In genomic region chr6:93416575-93417420, GRCh38 we compare ENCODE assay signal across 8 cellular contexts. TPM values are rescaled to one million over a fixed set of nuclear protein-coding genes. Genes with fewer than 3 reads are reported as not detected.
DNase-seq lines count a peak whose midpoint lies in the region; ATAC-seq and TF ChIP-seq lines count a peak whose summit lies in the region.

No MANE protein-coding gene starts in this region.

- no peak overlapping the region for H3K27ac Mint-ChIP-seq in WTC11

- ATAC-seq in WTC11 (peak; percentile 14), left ventricle myocardium superior (peak; percentile 65), HG03045 (IDR thresholded peaks at IDR 0.05; ENCODE audit: unreplicated experiment) (no peak)

- peaks cover 43% of the 10 kb centered on the region for H3K27me3 Mint-ChIP-seq in WTC11 (ENCODE audit: low read depth)

- peak overlapping the region; percentile 100 for H3K4me3 Mint-ChIP-seq in WTC11

- no peaks in the 10 kb centered on the region for H3K9me3 Mint-ChIP-seq in WTC11

- intact Hi-C loops in left ventricle myocardium superior (cut with micrococcal nuclease) = no loop called here

- CTCF ChIA-PET in WTC11 (lab: Charles Lee) = interaction anchor here (0.7 to 1.0 kb wide), 2 partner anchors 370 to 380 kb away, joined by 3 read pairs; no protein-coding TSS in a partner anchor

- no peaks in the 10 kb centered on the region for H3K36me3 Mint-ChIP-seq in WTC11

- POLR2A ChIA-PET in WTC11 (lab: Charles Lee) = interaction anchor here (0.6 kb wide), 1 partner anchor 80 kb away, joined by 3 read pairs; no protein-coding TSS in a partner anchor

- H3K4me1 Mint-ChIP-seq in WTC11 = peaks cover 23% of the 10 kb centered on the region

- DNase-seq in COLO668 (lab: John Stamatoyannopoulos, UW; ENCODE audit: unreplicated experiment) (peak; percentile 78), LHCN-M2 (ENCODE audit: low read depth) (peak; percentile 72), WTC11 (ENCODE audit: low spot score) (peak; percentile 65), left ventricle myocardium superior (peak; percentile 62), retina (peak; percentile 93), AG08395 (ENCODE audit: low spot score) (no peak), Ammon's horn (ENCODE audit: low spot score) (no peak)

- no peak for TF ChIP-seq CTCF in WTC11 (IDR thresholded peaks at IDR 0.05)

TF ChIP-seq in WTC11, 78 proteins besides CTCF, POLR2A, EP300 and RAD21:
- TF ChIP-seq MAX (CRISPR knock-in tag; IDR thresholded peaks at IDR 0.05) (0 out of 2 replicates have a peak, but pooled peaks have one; percentile 16), ZNF423 (CRISPR knock-in tag; IDR thresholded peaks at IDR 0.05) (0 out of 2 replicates have a peak, but pooled peaks have one; percentile 13), SP1 (CRISPR knock-in tag; conservative IDR thresholded peaks at IDR 0.05) (0 out of 2 replicates have a peak, but pooled peaks have one; percentile 33), IRF2 (CRISPR knock-in tag; IDR thresholded peaks at IDR 0.05; ENCODE audit: borderline replicate concordance, low read depth) (no peak), ZNF232 (CRISPR knock-in tag; IDR thresholded peaks at IDR 0.05) (no peak)

RNA-seq across cellular contexts. Expression of gene EPHA7, which starts 2.6 kb away (rescaled TPM):
- total RNA-seq in LHCN-M2 (2014; rRNA removed) (19.0 and 31.4 TPM in 2 replicates), WTC11 (2021) (7.4 to 9.6 TPM (median 7.9 TPM) in 3 replicates), left ventricle myocardium superior (1.5 TPM)
- 1.2 TPM for polyA plus RNA-seq in LHCN-M2 (2012)

Comparison
In these comparisons a context has a peak if more than half of its experiments do, and no peak if none do; other contexts are left out.
1. DNase-seq: peak in COLO668 (single experiment), LHCN-M2 (single experiment), WTC11 (single experiment), left ventricle myocardium superior (single experiment) and retina (single experiment); none in AG08395 (single experiment) and Ammon's horn (single experiment).